In genomic region chr7:102991077-102991539, GRCh38 we compare ENCODE assay signal across 13 cellular contexts.
DNase-seq lines count a peak whose midpoint lies in the region; ATAC-seq and TF ChIP-seq lines count a peak whose summit lies in the region.
"Had no signal": no experiment of that assay in that cellular context is flagged by ENCODE, and none has a peak within 500 bp of the region (broad histone marks: within the 10 kb centered on the region; RNA-seq: fewer than 3 reads in every experiment).

No MANE protein-coding gene starts in this region.

- TF ChIP-seq CTCF in PC-3 (conservative IDR thresholded peaks at IDR 0.05; ENCODE audit: low read depth, low read length) (no peak), coronary artery (IDR thresholded peaks at IDR 0.05) (no peak), smooth muscle cell (IDR thresholded peaks at IDR 0.05; ENCODE audit: borderline replicate concordance, insufficient read depth, poor library complexity, severe bottlenecking) (no peak)

- CTCF ChIA-PET in PC-3 (lab: Charles Lee) = no interaction called here

- intact Hi-C loops in PC-3 (cut with micrococcal nuclease) = loop anchor here (1.0 to 10.0 kb wide), 2 partner anchors 117 to 154 kb away; partner anchors contain the start of gene NAPEPLD

- peak; percentile 66 for DNase-seq in GF-D8 (lab: John Stamatoyannopoulos, UW)
- peak; percentile 31 for DNase-seq in PC-3
- no peak for DNase-seq in coronary artery (ENCODE audit: low spot score)
- DNase-seq in smooth muscle cell (lab: John Stamatoyannopoulos, UW; ENCODE audit: unreplicated experiment) = no peak
- no peak for DNase-seq in RPMI8226
- no peak for DNase-seq in NCI-H82 (lab: John Stamatoyannopoulos, UW)
- no peak for DNase-seq in activated CD8-positive, alpha-beta memory T cell treated with anti-CD3 and anti-CD28 coated beads, Interleukin-2, amount 50 U/mL, for 4 hours
- DNase-seq in cerebellar nuclear complex (lab: John Stamatoyannopoulos, UW) = no peak
- DNase-seq: effector CD4-positive, alpha-beta T cell; immature natural killer cell; T-helper 9 cell had no signal

- POLR2A ChIA-PET in PC-3 (lab: Charles Lee; ENCODE audit: unreplicated experiment) = no interaction called here

- peaks cover 6% of the 10 kb centered on the region for H3F3A ChIP-seq in PC-3 (ENCODE audit: low read length, unreplicated experiment)
- peaks cover 5% of the 10 kb centered on the region for H3F3A ChIP-seq in smooth muscle cell (ENCODE audit: low read depth)

- no peak overlapping the region; the same call in 1 of the 2 replicates for H3K4me3 ChIP-seq in PC-3 (ENCODE audit: low read length)
- no peak overlapping the region for H3K4me3 ChIP-seq in coronary artery
- H3K4me3 ChIP-seq in smooth muscle cell = no peak overlapping the region
- H3K4me3 ChIP-seq: BLaER1 had no signal

- peak; percentile 25; the same call in 1 of the 2 replicates for ATAC-seq in PC-3

- H2AFZ ChIP-seq in PC-3 (ENCODE audit: low read length) = no peak overlapping the region
- H2AFZ ChIP-seq in smooth muscle cell (ENCODE audit: low read depth) = no peak overlapping the region
- H2AFZ ChIP-seq: parathyroid adenoma had no signal

- H3K27ac ChIP-seq in PC-3 (ENCODE audit: low read length) (peak overlapping the region; percentile 86), coronary artery (peak overlapping the region; percentile 67 to 85), smooth muscle cell (ENCODE audit: low read depth) (peak overlapping the region; percentile 77)
- H3K27ac ChIP-seq: BLaER1, parathyroid adenoma had no signal

- H4K20me1 ChIP-seq in PC-3 (ENCODE audit: low read length) (no peaks in the 10 kb centered on the region), smooth muscle cell (ENCODE audit: low read depth) (no peaks in the 10 kb centered on the region)
- H4K20me1 ChIP-seq: BLaER1 had no signal

- no peaks in the 10 kb centered on the region for H3K79me2 ChIP-seq in PC-3 (ENCODE audit: low read length)
- no peaks in the 10 kb centered on the region for H3K79me2 ChIP-seq in smooth muscle cell (ENCODE audit: low read depth)
- H3K79me2 ChIP-seq: parathyroid adenoma had no signal

- H3K36me3 ChIP-seq in PC-3 (ENCODE audit: low read depth, low read length) (no peaks in the 10 kb centered on the region), smooth muscle cell (ENCODE audit: low read depth) (no peaks in the 10 kb centered on the region)
- H3K36me3 ChIP-seq: BLaER1 had no signal

- no TSS peak for BruUV-seq in PC-3 (replicated peaks; lab: Mats Ljungman, UMichigan)

- no peaks in the 10 kb centered on the region for H3K9me2 ChIP-seq in PC-3 (replicated peaks; ENCODE audit: low read length)

- H3K4me1 ChIP-seq in PC-3 (ENCODE audit: insufficient read depth, low read length) (peaks cover 40% of the 10 kb centered on the region), smooth muscle cell (ENCODE audit: low read depth) (no peaks in the 10 kb centered on the region)

- H3K27me3 ChIP-seq in PC-3 (ENCODE audit: low read length) (no peaks in the 10 kb centered on the region), smooth muscle cell (ENCODE audit: low read depth) (no peaks in the 10 kb centered on the region)
- H3K27me3 ChIP-seq: BLaER1 had no signal

- H3K9ac ChIP-seq in PC-3 (ENCODE audit: low read length) (no peak overlapping the region), smooth muscle cell (ENCODE audit: low read depth) (no peak overlapping the region)
- H3K9ac ChIP-seq: BLaER1, parathyroid adenoma had no signal

- H3K9me3 ChIP-seq in PC-3 (ENCODE audit: low read length) (no peaks in the 10 kb centered on the region), smooth muscle cell (replicated peaks; ENCODE audit: low read depth) (no peaks in the 10 kb centered on the region)

- H3K4me2 ChIP-seq in PC-3 (ENCODE audit: low read length) = peak overlapping the region; percentile 58
- peak overlapping the region; percentile 36 for H3K4me2 ChIP-seq in smooth muscle cell
- H3K4me2 ChIP-seq: BLaER1 had no signal

Comparison
In these comparisons a context has a peak if more than half of its experiments do, and no peak if none do; other contexts are left out.
1. DNase-seq: peak in GF-D8 (single experiment) and PC-3 (single experiment); none in coronary artery (single experiment), smooth muscle cell (single experiment), RPMI8226 (single experiment), NCI-H82 (single experiment), activated CD8-positive, alpha-beta memory T cell treated with anti-CD3 and anti-CD28 coated beads, Interleukin-2, amount 50 U/mL, for 4 hours (single experiment) and cerebellar nuclear complex (0 of 2).
2. Peak in every context shown above with its lines, with median percentiles within 50 percentile points of each other: H3K27ac ChIP-seq.